In genomic region chr3:53841296-53841695, GRCh38 we compare ENCODE assay signal across 14 cellular contexts. TPM values are rescaled to one million over a fixed set of nuclear protein-coding genes. Genes with fewer than 3 reads are reported as not detected.
DNase-seq lines count a peak whose midpoint lies in the region; TF ChIP-seq lines count a peak whose summit lies in the region.
"Had no signal": no experiment of that assay in that cellular context is flagged by ENCODE, and none has a peak within 500 bp of the region (broad histone marks: within the 10 kb centered on the region; RNA-seq: fewer than 3 reads in every experiment).

No MANE protein-coding gene starts in this region.

- peak; percentile 69 for DNase-seq in prostate gland (ENCODE audit: low spot score)
- DNase-seq in H7: no peak
- DNase-seq in NCI-H510A treated with DMSO at 0.1 percent for 48 hours (lab: John Stamatoyannopoulos, UW): no peak
- DNase-seq: activated naive CD4-positive, alpha-beta T cell; lower lobe of right lung; NCI-H146; NCI-H510A; PC-3; retina; upper lobe of left lung had no signal

- intact Hi-C loops in prostate gland (cut with DNase I): no loop called here

- no peak for TF ChIP-seq POLR2A in prostate gland (IDR thresholded peaks at IDR 0.05)

- H3K27ac ChIP-seq in KOPT-K1 (ENCODE audit: low read depth, low read length, poor library complexity, severe bottlenecking) (peak overlapping the region; percentile 43), cingulate gyrus (ENCODE audit: low read depth, low read length) (peak overlapping the region; percentile 29), prostate gland (peak overlapping the region; percentile 85 to 96)
- H3K27ac ChIP-seq: C4-2B, lower lobe of right lung, upper lobe of left lung had no signal

- H3K36me3 ChIP-seq in KOPT-K1 (ENCODE audit: insufficient read depth, low read length) (no peaks in the 10 kb centered on the region), prostate gland (no peaks in the 10 kb centered on the region), H7 (replicated peaks; ENCODE audit: control insufficient read depth, insufficient read depth, low read length) (no peaks in the 10 kb centered on the region; the same call in 1 of the 2 replicates)
- H3K36me3 ChIP-seq: lower lobe of right lung, upper lobe of left lung had no signal

- 72% methylated on average over 5 of the region's 5 CpGs for WGBS in prostate gland

- H3K27me3 ChIP-seq in prostate gland (replicated peaks; ENCODE audit: insufficient read depth): no peaks in the 10 kb centered on the region
- peaks cover 1% of the 10 kb centered on the region; the same call in 1 of the 2 replicates for H3K27me3 ChIP-seq in H7 (ENCODE audit: control insufficient read depth, insufficient read depth, low read length)

- no peaks in the 10 kb centered on the region for H3K9me3 ChIP-seq in KOPT-K1 (ENCODE audit: insufficient read depth, low read length, poor library complexity, severe bottlenecking)
- H3K9me3 ChIP-seq in prostate gland: no peaks in the 10 kb centered on the region
- H3K9me3 ChIP-seq: lower lobe of right lung, upper lobe of left lung had no signal

- TF ChIP-seq CTCF in prostate gland (IDR thresholded peaks at IDR 0.05): peak in 2 of 4 experiments; percentile 18 to 23

- no peak overlapping the region for H3K4me3 ChIP-seq in prostate gland
- H3K4me3 ChIP-seq in H7 (ENCODE audit: insufficient read depth, low read depth, low read length): no peak overlapping the region
- H3K4me3 ChIP-seq: lower lobe of right lung, upper lobe of left lung had no signal

- H3K4me1 ChIP-seq in prostate gland (replicated peaks): peaks cover 13% of the 10 kb centered on the region

RNA-seq across cellular contexts. Expression of gene CHDH, which starts 4.9 kb away (rescaled TPM):
- total RNA-seq in prostate gland: 10 to 100 TPM; 40.2 to 43.9 TPM
- 8.8 and 11.7 TPM in 2 replicates for total RNA-seq in H7 (2014; rRNA removed; shearing (Covaris generic))

RNA-seq across cellular contexts. Expression of gene IL17RB, which starts 5.1 kb away (rescaled TPM):
- total RNA-seq in prostate gland: 10 to 100 TPM in 1 of 2 donors, 1 to 10 TPM in 1; 6.0 to 14.3 TPM
- 7.2 and 8.9 TPM in 2 replicates for total RNA-seq in H7 (2014; rRNA removed; shearing (Covaris generic))
- total RNA-seq: LHCN-M2 had no signal

RNA-seq across cellular contexts. Expression of gene ACTR8, which starts 40.7 kb away (rescaled TPM):
- 10 to 100 TPM; 20.6 to 54.5 TPM for total RNA-seq in prostate gland
- total RNA-seq in H7 (2014; rRNA removed; shearing (Covaris generic)): 21.2 and 27.6 TPM in 2 replicates

RNA-seq across cellular contexts. Expression of gene SELENOK, which starts 50.4 kb away (rescaled TPM):
- total RNA-seq in prostate gland: 10 to 100 TPM; 48.5 to 51.1 TPM
- total RNA-seq in H7 (2014; rRNA removed; shearing (Covaris generic)): 44.1 and 52.6 TPM in 2 replicates

Comparison
In these comparisons a context has a peak if more than half of its experiments do, and no peak if none do; other contexts are left out.
1. H3K27ac ChIP-seq: peak in every context shown above with its lines; median percentile 90 in prostate gland; 43 in KOPT-K1; 29 in cingulate gyrus.